16 cellular contexts compared by ENCODE assay signal in the genomic region with DNA sequence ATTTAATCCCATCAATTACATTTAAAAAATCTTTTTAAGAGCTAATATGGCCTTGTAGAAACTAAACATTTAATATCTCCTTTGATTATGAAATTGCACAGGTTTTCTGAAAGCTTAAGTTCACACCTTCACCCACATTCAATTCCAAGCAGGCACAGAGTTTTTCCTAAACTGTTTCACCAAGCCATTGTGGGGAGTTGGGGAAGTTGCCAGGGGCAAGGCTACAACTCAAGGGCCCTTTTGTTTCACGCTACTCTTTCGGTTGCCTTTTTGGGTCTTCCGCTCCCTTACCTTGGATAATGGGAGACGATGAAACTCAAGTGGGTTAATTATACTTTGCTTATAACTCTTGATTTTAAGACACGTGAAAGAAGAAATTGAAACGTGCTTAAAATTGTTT. TPM values are rescaled to one million over a fixed set of nuclear protein-coding genes. Genes with fewer than 3 reads are reported as not detected.
DNase-seq lines count a peak whose midpoint lies in the region; ATAC-seq, FAIRE-seq and TF ChIP-seq lines count a peak whose summit lies in the region.
"Had no signal": no experiment of that assay in that cellular context is flagged by ENCODE, and none has a peak within 500 bp of the region (broad histone marks: within the 10 kb centered on the region; RNA-seq: fewer than 3 reads in every experiment).

No MANE protein-coding gene starts in this region.

- peaks cover 22% of the 10 kb centered on the region for H3K36me3 Mint-ChIP-seq in astrocyte (ENCODE audit: low read depth, unreplicated experiment)

- H3K9ac ChIP-seq in IMR-90 (ENCODE audit: low read depth, low read length), result no peak overlapping the region
- H3K9ac ChIP-seq in astrocyte (ENCODE audit: low read length), result no peak overlapping the region
- H3K9ac ChIP-seq: GM23248 had no signal

- no TSS peak for BruUV-seq in IMR-90 (replicated peaks; lab: Mats Ljungman, UMichigan)

- H3K4ac ChIP-seq in IMR-90 (ENCODE audit: low read depth, low read length), result no peak overlapping the region

- no peak for TF ChIP-seq CTCF in IMR-90 (conservative IDR thresholded peaks at IDR 0.05; ENCODE audit: low read depth, low read length)
- no peak for TF ChIP-seq CTCF in astrocyte (IDR thresholded peaks at IDR 0.05; ENCODE audit: insufficient read depth, low read depth, low read length)

- peaks cover 3% of the 10 kb centered on the region for H3K9me3 Mint-ChIP-seq in astrocyte (ENCODE audit: unreplicated experiment)

- no peak overlapping the region for H2BK5ac ChIP-seq in IMR-90 (ENCODE audit: low read depth, low read length, poor library complexity, severe bottlenecking)

- H3K4me3 ChIP-seq in IMR-90 (ENCODE audit: insufficient read depth, low read depth, low read length) (no peak overlapping the region), astrocyte (ENCODE audit: insufficient read depth, low read depth, low read length) (no peak overlapping the region)
- H3K4me3 ChIP-seq: GM23248, SJSA1 had no signal

- H3K27me3 ChIP-seq in IMR-90 (ENCODE audit: control insufficient read depth, insufficient read depth, low read length), result no peaks in the 10 kb centered on the region
- no peaks in the 10 kb centered on the region for H3K27me3 ChIP-seq in astrocyte (ENCODE audit: insufficient read depth, low read length)
- H3K27me3 ChIP-seq: SJSA1 had no signal

- peaks cover 5% of the 10 kb centered on the region for H3K9me1 ChIP-seq in IMR-90 (ENCODE audit: insufficient read depth, low read length)

- H3K27ac ChIP-seq in IMR-90 (ENCODE audit: insufficient read depth, low read length) (no peak overlapping the region), astrocyte (ENCODE audit: low read depth, low read length) (no peak overlapping the region)
- H3K27ac ChIP-seq: GM23248, SJSA1 had no signal

- H3K36me3 ChIP-seq in IMR-90 (ENCODE audit: control insufficient read depth, insufficient read depth, low read length) (no peaks in the 10 kb centered on the region), astrocyte (ENCODE audit: insufficient read depth, low read length) (no peaks in the 10 kb centered on the region)
- H3K36me3 ChIP-seq: SJSA1 had no signal

- CTCF ChIA-PET in IMR-90 (lab: Yijun Ruan, JAX), result interaction anchor here (0.7 kb wide), 2 partner anchors 12 to 24 kb away, joined by 4 to 6 read pairs; no protein-coding TSS in a partner anchor

- H3K18ac ChIP-seq in IMR-90 (ENCODE audit: low read depth, low read length), result no peak overlapping the region

- H3K79me1 ChIP-seq in IMR-90 (ENCODE audit: low read depth in 1 of 2, low read length in 2 of 2), result peaks cover 17 to 69% of the 10 kb centered on the region in 2 experiments

- H2BK15ac ChIP-seq in IMR-90 (ENCODE audit: low read depth, low read length), result no peak overlapping the region

- no peak for TF ChIP-seq RAD21 in IMR-90 (IDR thresholded peaks at IDR 0.05; ENCODE audit: low read length)

- H3K4me3 Mint-ChIP-seq in astrocyte (ENCODE audit: unreplicated experiment), result no peak overlapping the region

- no peak overlapping the region for H3K23ac ChIP-seq in IMR-90 (ENCODE audit: low read depth, low read length)

- H3K4me1 ChIP-seq in IMR-90 (ENCODE audit: control insufficient read depth, insufficient read depth, low read length) (peaks cover 10% of the 10 kb centered on the region), astrocyte (ENCODE audit: insufficient read depth, low read length) (peaks cover 41% of the 10 kb centered on the region)

- no CpG with 5 or more reads among the region's 6 CpGs for WGBS in IMR-90 (ENCODE audit: extremely low coverage in 2 of 2, insufficient read length in 1 of 2), 2 experiments

- peak overlapping the region; percentile 3 for H3K27ac Mint-ChIP-seq in astrocyte (ENCODE audit: unreplicated experiment)

- H2BK20ac ChIP-seq in IMR-90 (ENCODE audit: low read depth, low read length), result peak overlapping the region; percentile 8; the same call in 1 of the 2 replicates

- no peak overlapping the region for H2AK9ac ChIP-seq in IMR-90 (replicated peaks; ENCODE audit: low read depth, low read length, poor library complexity)

- H3K9me3 ChIP-seq in IMR-90 (ENCODE audit: control insufficient read depth, insufficient read depth, low read length), result no peaks in the 10 kb centered on the region
- no peaks in the 10 kb centered on the region for H3K9me3 ChIP-seq in astrocyte (ENCODE audit: insufficient read depth, low read depth, low read length)
- H3K9me3 ChIP-seq: SJSA1 had no signal

- H3K79me2 ChIP-seq in astrocyte (ENCODE audit: insufficient read depth, low read length), result peaks cover 89% of the 10 kb centered on the region

- H3K14ac ChIP-seq in IMR-90 (replicated peaks; ENCODE audit: low read depth, low read length), result no peak overlapping the region

- POLR2A ChIA-PET in IMR-90 (lab: Charles Lee; ENCODE audit: unreplicated experiment), result no interaction called here

- no peak for TF ChIP-seq POLR2A in IMR-90 (IDR thresholded peaks at IDR 0.05; ENCODE audit: low read depth, low read length)

- H3K4me1 Mint-ChIP-seq in astrocyte (ENCODE audit: low read depth, unreplicated experiment), result peaks cover 86% of the 10 kb centered on the region

- H4K20me1 ChIP-seq in IMR-90 (ENCODE audit: insufficient read depth, low read length), result peaks cover 7% of the 10 kb centered on the region; the same call in 1 of the 2 replicates
- peaks cover 32% of the 10 kb centered on the region for H4K20me1 ChIP-seq in astrocyte (ENCODE audit: insufficient read depth, low read length)

- H4K5ac ChIP-seq in IMR-90 (ENCODE audit: low read depth, low read length), result no peak overlapping the region

- H4K91ac ChIP-seq in IMR-90 (ENCODE audit: insufficient read depth, low read depth, low read length), result no peak overlapping the region

- FAIRE-seq in astrocyte (lab: Jason Lieb, UNC), result no peak
- FAIRE-seq: D721Med had no signal

- no peak for DNase-seq in IMR-90
- DNase-seq in astrocyte (ENCODE audit: low read depth), result no peak
- DNase-seq in hippocampal formation (lab: John Stamatoyannopoulos, UW), result peak; percentile 24 to 49
- peak; percentile 78 for DNase-seq in superior temporal gyrus (ENCODE audit: extremely low spot score)
- DNase-seq in activated CD4-positive, alpha-beta T cell treated with anti-CD3 and anti-CD28 coated beads for 4 hours, result no peak
- DNase-seq in GDM1 (lab: John Stamatoyannopoulos, UW), result no peak
- DNase-seq: C1 segment of cervical spinal cord, DND-41, GM23248, KBM-7, NCI-H2029 treated with DMSO at 0.1 percent for 48 hours, NCI-H446 treated with DMSO at 0.1 percent for 48 hours had no signal

- H3K56ac ChIP-seq in IMR-90 (ENCODE audit: extremely low read depth, insufficient read depth, low read length), result no peak overlapping the region

- no peaks in the 10 kb centered on the region for H3K27me3 Mint-ChIP-seq in astrocyte (ENCODE audit: low read depth, unreplicated experiment)

- H2AFZ ChIP-seq in IMR-90 (replicated peaks; ENCODE audit: low read length, poor library complexity) (no peak overlapping the region), astrocyte (ENCODE audit: low read depth, low read length) (no peak overlapping the region)
- H2AFZ ChIP-seq: GM23248 had no signal

- dilution Hi-C loops in IMR-90 (cut with HindIII; ENCODE audit: low sequenced_read_pairs, unreplicated experiment), result no loop called here

- H3K4me2 ChIP-seq in IMR-90 (ENCODE audit: low read depth, low read length) (no peak overlapping the region), astrocyte (ENCODE audit: low read length) (no peak overlapping the region)

- ATAC-seq in IMR-90 (ENCODE audit: low read depth), result no peak
- ATAC-seq in HG03097 (IDR thresholded peaks at IDR 0.05; ENCODE audit: low FRiP score, unreplicated experiment), result no peak
- ATAC-seq: Panc1 had no signal

- in situ Hi-C loops in IMR-90 (cut with MboI; ENCODE audit: low sequenced_read_pairs), result no loop called here

- no peak overlapping the region for H2BK120ac ChIP-seq in IMR-90 (ENCODE audit: low read depth, low read length)

- no peak overlapping the region for H2AK5ac ChIP-seq in IMR-90 (ENCODE audit: low read depth, low read length)

- no peak overlapping the region for H4K8ac ChIP-seq in IMR-90 (ENCODE audit: low read depth in 2 of 2, low read length in 2 of 2)

- intact Hi-C loops in IMR-90 (cut with micrococcal nuclease), result no loop called here

TF ChIP-seq in IMR-90, 13 proteins besides CTCF, POLR2A, EP300 and RAD21:
- TF ChIP-seq CEBPB (IDR thresholded peaks at IDR 0.05; ENCODE audit: low read depth, low read length) (no peak), BHLHE40 (IDR thresholded peaks at IDR 0.05; ENCODE audit: low read depth, low read length) (no peak), CHD1 (IDR thresholded peaks at IDR 0.05; ENCODE audit: low read depth, low read length) (no peak), SMC3 (IDR thresholded peaks at IDR 0.05; ENCODE audit: low read depth, low read length) (no peak)
- TF ChIP-seq, protein P1, sequence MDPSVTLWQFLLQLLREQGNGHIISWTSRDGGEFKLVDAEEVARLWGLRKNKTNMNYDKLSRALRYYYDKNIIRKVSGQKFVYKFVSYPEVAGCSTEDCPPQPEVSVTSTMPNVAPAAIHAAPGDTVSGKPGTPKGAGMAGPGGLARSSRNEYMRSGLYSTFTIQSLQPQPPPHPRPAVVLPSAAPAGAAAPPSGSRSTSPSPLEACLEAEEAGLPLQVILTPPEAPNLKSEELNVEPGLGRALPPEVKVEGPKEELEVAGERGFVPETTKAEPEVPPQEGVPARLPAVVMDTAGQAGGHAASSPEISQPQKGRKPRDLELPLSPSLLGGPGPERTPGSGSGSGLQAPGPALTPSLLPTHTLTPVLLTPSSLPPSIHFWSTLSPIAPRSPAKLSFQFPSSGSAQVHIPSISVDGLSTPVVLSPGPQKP (IDR thresholded peaks at IDR 0.05; ENCODE audit: borderline replicate concordance, low read depth, low read length), result no peak

RNA-seq across cellular contexts. Expression of a gene that starts 33.3 kb away (rescaled TPM):
- total RNA-seq in IMR-90 (2012; rRNA removed) (64.7 and 75.5 TPM in 2 replicates), astrocyte (172 and 173 TPM in 2 replicates)
- polyA plus RNA-seq in IMR-90 (2012; rRNA removed), result 41.1 and 47.9 TPM in 2 replicates
- polyA plus RNA-seq in IMR-90 (2012; cell fraction: cytosol; rRNA removed), result 21.2 and 27.8 TPM in 2 replicates
- 50.5 and 115 TPM in 2 replicates for polyA plus RNA-seq in IMR-90 (2012; cell fraction: nucleus; rRNA removed; ENCODE audit: low replicate concordance)

Comparison
In these comparisons a context has a peak if more than half of its experiments do, and no peak if none do; other contexts are left out.
1. DNase-seq: peak in hippocampal formation (2 of 2) and superior temporal gyrus (single experiment); none in IMR-90 (single experiment), astrocyte (single experiment), activated CD4-positive, alpha-beta T cell treated with anti-CD3 and anti-CD28 coated beads for 4 hours (0 of 2) and GDM1 (single experiment).